In genomic region chr6:160919713-160920112, GRCh38 we compare ENCODE assay signal across 1 cellular context.
TF ChIP-seq lines count a peak whose summit lies in the region.

No MANE protein-coding gene starts in this region.

TF ChIP-seq in HepG2, 621 proteins besides CTCF, POLR2A, EP300 and RAD21 (continued from another document):
- no peak for TF ChIP-seq ZNF281 (CRISPR knock-in tag; IDR thresholded peaks at IDR 0.05; ENCODE audit: borderline replicate concordance)
- TF ChIP-seq GATAD2A (CRISPR knock-in tag; IDR thresholded peaks at IDR 0.05) = 0 out of 2 replicates have a peak, but pooled peaks have one; percentile 8
- TF ChIP-seq CEBPG (CRISPR knock-in tag; IDR thresholded peaks at IDR 0.05) = peak; percentile 56
- no peak for TF ChIP-seq ZNF557 (CRISPR knock-in tag; IDR thresholded peaks at IDR 0.05)
- no peak for TF ChIP-seq ZNF253 (CRISPR knock-in tag; IDR thresholded peaks at IDR 0.05; ENCODE audit: borderline replicate concordance)
- peak; percentile 78 for TF ChIP-seq ELF3 (CRISPR knock-in tag; IDR thresholded peaks at IDR 0.05)
